27 cellular contexts compared by ENCODE assay signal in genomic region chr4:68365068-68365467, GRCh38.
"Had no signal": no experiment of that assay in that cellular context is flagged by ENCODE, and none has a peak within 500 bp of the region (broad histone marks: within the 10 kb centered on the region; RNA-seq: fewer than 3 reads in every experiment).

No MANE protein-coding gene starts in this region.

- H3K4me1 ChIP-seq: gastrocnemius medialis, left lung, lower lobe of right lung had no signal

- H3K36me3 Mint-ChIP-seq: natural killer cell had no signal

- FAIRE-seq: endometrium, islet of Langerhans, keratinocyte had no signal

- H3K9me3 ChIP-seq: esophagus squamous epithelium, gastrocnemius medialis, heart right ventricle, left lung, lower lobe of right lung had no signal

- H3K27ac Mint-ChIP-seq: naive thymus-derived CD4-positive, alpha-beta T cell; natural killer cell had no signal

- H3K27me3 ChIP-seq: left lung had no signal

- H3K36me3 ChIP-seq: esophagus squamous epithelium, gastrocnemius medialis, heart right ventricle, left lung, lower lobe of right lung had no signal

- H3K4me3 Mint-ChIP-seq: naive thymus-derived CD4-positive, alpha-beta T cell; natural killer cell had no signal

- H3K27ac ChIP-seq: coronary artery, dorsolateral prefrontal cortex, epithelial cell of prostate, esophagus squamous epithelium, gastrocnemius medialis, heart right ventricle, left lung, lower lobe of right lung had no signal

- H3K4me1 Mint-ChIP-seq: natural killer cell had no signal

- ATAC-seq: esophagus mucosa; gastrocnemius medialis; heart right ventricle; left cardiac atrium; left lung; left ventricle myocardium superior; lower lobe of right lung; naive thymus-derived CD4-positive, alpha-beta T cell; natural killer cell had no signal

- DNase-seq: dermis blood vessel endothelial cell; dorsolateral prefrontal cortex; effector CD4-positive, alpha-beta T cell; effector memory CD4-positive, alpha-beta T cell; erythroblast; esophagus squamous epithelium; foreskin fibroblast; foreskin melanocyte; gastrocnemius medialis; glutamatergic neuron; head of caudate nucleus; heart right ventricle; hippocampal formation; left cardiac atrium; left ventricle myocardium superior; lower lobe of right lung; mesendoderm; midbrain; naive thymus-derived CD4-positive, alpha-beta T cell; natural killer cell had no signal

- H3K9me3 Mint-ChIP-seq: natural killer cell had no signal

- H3K4me3 ChIP-seq: coronary artery, dorsolateral prefrontal cortex, esophagus squamous epithelium, gastrocnemius medialis, heart right ventricle, left lung, lower lobe of right lung had no signal
